Comparison of ENCODE assay signal across 9 cellular contexts in genomic region chr2:8882094-8882493, GRCh38. TPM values are rescaled to one million over a fixed set of nuclear protein-coding genes. Genes with fewer than 3 reads are reported as not detected.
DNase-seq lines count a peak whose midpoint lies in the region; ATAC-seq, FAIRE-seq and TF ChIP-seq lines count a peak whose summit lies in the region.
"Had no signal": no experiment of that assay in that cellular context is flagged by ENCODE, and none has a peak within 500 bp of the region (broad histone marks: within the 10 kb centered on the region; RNA-seq: fewer than 3 reads in every experiment).

No MANE protein-coding gene starts in this region.

- DNase-seq in GM10266 (ENCODE audit: extremely low spot score) (no peak), MG63 (peak; percentile 11), colonic mucosa (peak; percentile 52), neural crest cell (ENCODE audit: low read depth, low spot score) (peak; percentile 22), GM19239 (ENCODE audit: insufficient read length, low spot score) (no peak), middle frontal gyrus (ENCODE audit: extremely low spot score, low spot score) (no peak)
- no peak for DNase-seq in stimulated activated naive CD4-positive, alpha-beta T cell treated with Interleukin-2 at 50 U/mL for 16 hours (lab: John Stamatoyannopoulos, UW)
- DNase-seq: NCI-H1105 treated with DMSO at 0.1 percent for 48 hours had no signal

- H3K27ac Mint-ChIP-seq in neural crest cell (ENCODE audit: unreplicated experiment) = no peak overlapping the region

- no peak for ATAC-seq in GM21515 (IDR thresholded peaks at IDR 0.05; ENCODE audit: unreplicated experiment)

- H3K27me3 ChIP-seq in MG63 (no peaks in the 10 kb centered on the region), colonic mucosa (no peaks in the 10 kb centered on the region)

- H3K4me1 Mint-ChIP-seq in neural crest cell = peaks cover 17% of the 10 kb centered on the region

- peaks cover 7% of the 10 kb centered on the region for H3K36me3 ChIP-seq in MG63
- no peaks in the 10 kb centered on the region for H3K36me3 ChIP-seq in colonic mucosa

- H3K4me3 Mint-ChIP-seq in neural crest cell = no peak overlapping the region

- H3K27ac ChIP-seq in colonic mucosa = no peak overlapping the region

- H3K9me3 ChIP-seq in MG63 = 0 out of 2 replicates have a peak, but pooled peaks cover 2% of the 10 kb centered on the region
- no peaks in the 10 kb centered on the region for H3K9me3 ChIP-seq in colonic mucosa

- peaks cover 3% of the 10 kb centered on the region for H3K9me3 Mint-ChIP-seq in neural crest cell

- intact Hi-C loops in colonic mucosa (cut with DNase I) = loop anchor here (10.0 kb wide), 1 partner anchor 113 kb away; no protein-coding TSS in a partner anchor

- H3K4me1 ChIP-seq in colonic mucosa = peaks cover 6% of the 10 kb centered on the region

- TF ChIP-seq CTCF in GM10266 (IDR thresholded peaks at IDR 0.05; ENCODE audit: control insufficient read depth, insufficient read depth, low read depth, missing control alignments) (peak; percentile 34), colonic mucosa (IDR thresholded peaks at IDR 0.05) (peak; percentile 42), neural crest cell (conservative IDR thresholded peaks at IDR 0.05) (peak; percentile 28)

- H3K4me3 ChIP-seq in MG63 (no peak overlapping the region), colonic mucosa (no peak overlapping the region)

- H3K9ac ChIP-seq in colonic mucosa (ENCODE audit: low read depth in 2 of 2, low read length in 2 of 2) = no peak overlapping the region

- peaks cover 32% of the 10 kb centered on the region for H3K36me3 Mint-ChIP-seq in neural crest cell (ENCODE audit: low read depth)

- no peaks in the 10 kb centered on the region for H3K27me3 Mint-ChIP-seq in neural crest cell (ENCODE audit: low read depth)

- FAIRE-seq in GM19239 (lab: Jason Lieb, UNC) = no peak

RNA-seq across cellular contexts. Expression of gene KIDINS220, which starts 44.7 kb away (rescaled TPM):
- total RNA-seq in MG63 (2014; rRNA removed; shearing (Covaris generic); ENCODE audit: low replicate concordance) = 12.2 and 16.9 TPM in 2 replicates
- total RNA-seq in colonic mucosa = 10 to 100 TPM; 37.1 to 51.0 TPM
- total RNA-seq in neural crest cell = 60.3 and 61.1 TPM in 2 replicates

Comparison
In these comparisons a context has a peak if more than half of its experiments do, and no peak if none do; other contexts are left out.
1. DNase-seq: peak in MG63 (single experiment), colonic mucosa (single experiment) and neural crest cell (single experiment); none in GM10266 (single experiment), GM19239 (single experiment), middle frontal gyrus (single experiment) and stimulated activated naive CD4-positive, alpha-beta T cell treated with Interleukin-2 at 50 U/mL for 16 hours (single experiment).
2. Peak in every context shown above with its lines, with median percentiles within 50 percentile points of each other: CTCF ChIP-seq.